Comparison of ENCODE assay signal across 1 cellular context in genomic region chr1:240644732-240645131, GRCh38.
TF ChIP-seq lines count a peak whose summit lies in the region.

No MANE protein-coding gene starts in this region.

TF ChIP-seq in H1, 55 proteins besides CTCF, POLR2A, EP300 and RAD21:
- TF ChIP-seq SIRT6 (IDR thresholded peaks at IDR 0.05; ENCODE audit: low read length) (no peak), JUN (IDR thresholded peaks at IDR 0.05; ENCODE audit: low read depth, low read length) (no peak), NANOG (IDR thresholded peaks at IDR 0.05; ENCODE audit: insufficient read depth, low read depth, low read length, poor library complexity, severe bottlenecking) (no peak), TAF7 (optimal IDR thresholded peaks at IDR 0.05; ENCODE audit: borderline replicate concordance, low read depth, low read length) (no peak), SP2 (IDR thresholded peaks at IDR 0.05; ENCODE audit: low read length) (no peak), GABPA (IDR thresholded peaks at IDR 0.05; ENCODE audit: borderline replicate concordance, insufficient read depth, low read length) (no peak), KDM4A (IDR thresholded peaks at IDR 0.05; ENCODE audit: low read depth, low read length, severe bottlenecking) (no peak), CTBP2 (IDR thresholded peaks at IDR 0.05; ENCODE audit: borderline replicate concordance, insufficient read depth, insufficient read length, low read length) (no peak), CREB1 (IDR thresholded peaks at IDR 0.05) (no peak), YY1 (IDR thresholded peaks at IDR 0.05; ENCODE audit: low read depth, low read length) (no peak), MAFK (IDR thresholded peaks at IDR 0.05; ENCODE audit: low read depth, low read length) (no peak)
